Comparison of ENCODE assay signal across 9 cellular contexts in the genomic region with DNA sequence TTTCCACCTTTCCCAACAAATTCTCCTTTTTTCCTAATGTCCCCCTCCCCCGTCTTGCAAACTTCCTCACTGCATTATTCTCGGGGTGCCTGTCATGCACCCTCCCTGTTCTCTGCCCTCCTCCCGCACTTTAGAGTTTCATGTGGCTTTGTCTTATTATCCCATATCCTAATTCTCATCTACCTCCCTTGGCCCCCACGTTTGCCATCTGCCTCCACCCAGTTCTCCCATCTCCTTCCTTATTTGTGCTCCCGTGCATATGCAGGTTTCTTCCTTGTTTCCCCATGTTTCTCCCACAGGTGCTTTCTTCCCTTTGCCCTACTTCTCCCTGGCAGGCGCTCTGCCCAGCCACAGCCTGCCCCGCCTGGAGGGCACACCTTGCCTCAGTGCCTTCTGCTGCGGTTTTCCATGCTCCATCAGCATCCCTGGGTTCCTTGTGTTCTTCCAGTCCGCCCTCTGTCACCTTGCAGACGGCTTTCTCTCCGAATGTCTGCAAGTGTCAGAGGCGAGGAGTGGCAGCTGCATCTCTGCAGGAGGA. TPM values are rescaled to one million over a fixed set of nuclear protein-coding genes. Genes with fewer than 3 reads are reported as not detected.
DNase-seq lines count a peak whose midpoint lies in the region; ATAC-seq and TF ChIP-seq lines count a peak whose summit lies in the region.
"Had no signal": no experiment of that assay in that cellular context is flagged by ENCODE, and none has a peak within 500 bp of the region (broad histone marks: within the 10 kb centered on the region; RNA-seq: fewer than 3 reads in every experiment).

No MANE protein-coding gene starts in this region.

- H3K4me3 Mint-ChIP-seq in activated naive CD4-positive, alpha-beta T cell treated with anti-CD3 and anti-CD28 coated beads for 36 hours, result peak overlapping the region; percentile 86

- no peak for DNase-seq in activated naive CD4-positive, alpha-beta T cell treated with anti-CD3 and anti-CD28 coated beads for 36 hours
- no peak for DNase-seq in activated naive CD4-positive, alpha-beta T cell treated with anti-CD3 and anti-CD28 coated beads, Interleukin-2, amount 50 U/mL, for 72 hours (ENCODE audit: low spot score in 2 of 2)
- DNase-seq in adipocyte (ENCODE audit: low read depth) (no peak), right lobe of liver (no peak), NCI-H748 treated with DMSO at 0.1 percent for 48 hours (lab: John Stamatoyannopoulos, UW) (no peak)

- peak in 1 of 4 donors; percentile 2 for TF ChIP-seq CTCF in right lobe of liver (IDR thresholded peaks at IDR 0.05)

- H3K4me1 ChIP-seq in adipocyte (ENCODE audit: control insufficient read depth, insufficient read depth, low read length) (peaks cover 10% of the 10 kb centered on the region), right lobe of liver (peaks cover 0 to 33% (median 5%) of the 10 kb centered on the region in 4 donors), thymus (ENCODE audit: control insufficient read depth, insufficient read depth, low read length) (peaks cover 4% of the 10 kb centered on the region)
- H3K4me1 ChIP-seq: parathyroid adenoma had no signal

- WGBS in right lobe of liver (ENCODE audit: insufficient coverage, low coverage, low lambda C conversion rate, missing lambda C conversion rate), result 29% methylated on average over 12 of the region's 12 CpGs
- WGBS in thymus, result 82% methylated on average over 12 of the region's 12 CpGs

- H3K27ac ChIP-seq in right lobe of liver (peak overlapping the region; percentile 96 to 98 (median 97)), thymus (ENCODE audit: low read depth) (no peak overlapping the region)
- H3K27ac ChIP-seq: parathyroid adenoma had no signal

- H3K27me3 Mint-ChIP-seq in activated naive CD4-positive, alpha-beta T cell treated with anti-CD3 and anti-CD28 coated beads for 36 hours (ENCODE audit: low read depth), result peaks cover 8% of the 10 kb centered on the region

- peaks cover 8% of the 10 kb centered on the region for H3K36me3 Mint-ChIP-seq in activated naive CD4-positive, alpha-beta T cell treated with anti-CD3 and anti-CD28 coated beads for 36 hours (ENCODE audit: low read depth)
- H3K36me3 Mint-ChIP-seq in activated naive CD4-positive, alpha-beta T cell treated with anti-CD3 and anti-CD28 coated beads, Interleukin-2, amount 50 U/mL, for 72 hours, result peaks cover 7 to 9% of the 10 kb centered on the region in 2 donors

- H3K36me3 ChIP-seq in adipocyte (ENCODE audit: control insufficient read depth, insufficient read depth, low read length, severe bottlenecking) (no peaks in the 10 kb centered on the region), right lobe of liver (peaks cover 0 to 19% (median 0%) of the 10 kb centered on the region in 4 donors), thymus (ENCODE audit: control insufficient read depth, insufficient read depth) (peaks cover 4% of the 10 kb centered on the region)

- H3K9me3 ChIP-seq in adipocyte (ENCODE audit: control insufficient read depth, low read length) (no peaks in the 10 kb centered on the region), right lobe of liver (no peaks in the 10 kb centered on the region), thymus (ENCODE audit: control insufficient read depth) (no peaks in the 10 kb centered on the region)

- H3K27me3 ChIP-seq in adipocyte (replicated peaks; ENCODE audit: control insufficient read depth, insufficient read depth, low read length) (no peaks in the 10 kb centered on the region), right lobe of liver (no peaks in the 10 kb centered on the region), thymus (ENCODE audit: control insufficient read depth, insufficient read depth) (no peaks in the 10 kb centered on the region)

- TF ChIP-seq POLR2A in right lobe of liver (IDR thresholded peaks at IDR 0.05), result no peak

- intact Hi-C loops in activated naive CD4-positive, alpha-beta T cell treated with anti-CD3 and anti-CD28 coated beads for 36 hours (cut with micrococcal nuclease), result loop anchor here (2.0 to 5.0 kb wide), 6 partner anchors 39 to 349 kb away; no protein-coding TSS in a partner anchor
- intact Hi-C loops in right lobe of liver (cut with DNase I), result no loop called here

- no peak overlapping the region for H3K9ac ChIP-seq in adipocyte (ENCODE audit: low read length)
- H3K9ac ChIP-seq: parathyroid adenoma had no signal

- no peak for ATAC-seq in activated naive CD4-positive, alpha-beta T cell treated with anti-CD3 and anti-CD28 coated beads, Interleukin-2, amount 50 U/mL, for 72 hours
- ATAC-seq in right lobe of liver (peak in 3 of 4 donors; percentile 1 to 13 (median 7)), GM19328 (IDR thresholded peaks at IDR 0.05; ENCODE audit: unreplicated experiment) (no peak), HG02973 (IDR thresholded peaks at IDR 0.05; ENCODE audit: unreplicated experiment) (no peak)

- CTCF ChIA-PET in activated naive CD4-positive, alpha-beta T cell treated with anti-CD3 and anti-CD28 coated beads for 36 hours (lab: Charles Lee), result interaction anchor here (0.8 to 2.2 kb wide), 5 partner anchors 14 to 141 kb away, joined by 3 to 11 read pairs (median 4); no protein-coding TSS in a partner anchor

- no peaks in the 10 kb centered on the region for H3K9me3 Mint-ChIP-seq in activated naive CD4-positive, alpha-beta T cell treated with anti-CD3 and anti-CD28 coated beads for 36 hours
- H3K9me3 Mint-ChIP-seq in activated naive CD4-positive, alpha-beta T cell treated with anti-CD3 and anti-CD28 coated beads, Interleukin-2, amount 50 U/mL, for 72 hours, result no peaks in the 10 kb centered on the region

- peaks cover 12% of the 10 kb centered on the region for H3K4me1 Mint-ChIP-seq in activated naive CD4-positive, alpha-beta T cell treated with anti-CD3 and anti-CD28 coated beads for 36 hours (ENCODE audit: low read depth)

- H3K4me3 ChIP-seq in adipocyte (ENCODE audit: low read length) (peak overlapping the region; percentile 88), right lobe of liver (peak overlapping the region; percentile 90 to 99 (median 97)), thymus (ENCODE audit: low read length) (peak overlapping the region; percentile 74)

- no peak overlapping the region for H3K27ac Mint-ChIP-seq in activated naive CD4-positive, alpha-beta T cell treated with anti-CD3 and anti-CD28 coated beads for 36 hours
- peak overlapping the region in 1 of 2 donors; percentile 13 for H3K27ac Mint-ChIP-seq in activated naive CD4-positive, alpha-beta T cell treated with anti-CD3 and anti-CD28 coated beads, Interleukin-2, amount 50 U/mL, for 72 hours

RNA-seq across cellular contexts. Expression of gene SPATA13, which starts 1.5 kb away (rescaled TPM):
- total RNA-seq in activated naive CD4-positive, alpha-beta T cell treated with anti-CD3 and anti-CD28 coated beads for 36 hours, result 10 to 100 TPM; 56.8 to 57.4 TPM
- total RNA-seq in activated naive CD4-positive, alpha-beta T cell treated with anti-CD3 and anti-CD28 coated beads, Interleukin-2, amount 50 U/mL, for 72 hours, result 10 to 100 TPM; 43.9 to 65.0 TPM
- total RNA-seq in right lobe of liver, result 10 to 100 TPM; 21.5 to 39.9 (median 30.5) TPM
- polyA plus RNA-seq in thymus, result 17.0 TPM

Comparison
In these comparisons a context has a peak if more than half of its experiments do, and no peak if none do; other contexts are left out.
1. ATAC-seq: peak in right lobe of liver (3 of 4); none in activated naive CD4-positive, alpha-beta T cell treated with anti-CD3 and anti-CD28 coated beads, Interleukin-2, amount 50 U/mL, for 72 hours (0 of 2), GM19328 (single experiment) and HG02973 (single experiment).
2. Peak in every context shown above with its lines, with median percentiles within 50 percentile points of each other: H3K4me3 ChIP-seq.